ENCODE assay signal across 10 cellular contexts in the genomic region with DNA sequence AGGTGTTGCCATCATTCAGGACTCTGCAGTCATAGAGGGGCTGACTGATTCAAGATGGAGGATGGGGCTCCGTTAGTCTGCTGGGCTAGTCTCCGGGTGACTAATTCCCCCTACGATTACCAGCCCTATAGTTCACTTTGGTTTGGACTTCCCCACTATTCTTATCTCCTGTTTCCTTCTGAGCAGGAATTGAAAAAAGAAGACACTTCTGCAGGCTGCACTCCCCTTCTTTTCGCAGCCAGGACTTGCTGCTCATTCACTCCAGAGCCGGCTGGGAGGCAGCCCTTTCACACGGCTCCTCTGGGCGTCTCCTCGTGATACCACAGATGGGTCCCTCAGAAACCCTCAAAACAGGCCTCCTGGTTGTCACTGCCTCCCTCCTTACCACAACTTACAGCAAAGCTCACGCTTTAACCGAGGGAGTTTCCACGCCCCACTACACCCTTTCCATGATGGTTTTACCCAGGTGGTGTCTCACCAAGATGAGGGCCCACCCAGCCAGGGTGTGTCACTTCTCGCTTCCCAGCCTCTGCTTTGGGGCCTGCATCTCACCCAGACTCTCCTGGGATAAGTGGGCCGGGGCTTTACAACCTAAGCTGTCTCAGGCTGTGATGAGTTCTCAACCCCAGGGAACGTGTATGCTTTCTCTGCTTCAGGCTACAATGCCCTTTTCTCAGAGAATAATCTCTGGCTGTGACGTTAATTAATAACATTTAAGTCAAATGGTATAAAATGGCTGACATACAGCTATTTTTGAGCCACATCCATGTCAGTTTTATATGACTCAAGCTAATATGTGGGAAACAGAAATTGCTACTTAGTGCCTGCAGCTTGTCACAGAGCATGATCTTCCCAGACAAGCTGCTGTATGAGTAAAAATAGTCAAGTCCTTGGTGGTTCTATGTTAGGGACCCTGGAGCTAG. TPM values are rescaled to one million over a fixed set of nuclear protein-coding genes. Genes with fewer than 3 reads are reported as not detected.
DNase-seq lines count a peak whose midpoint lies in the region; ATAC-seq and TF ChIP-seq lines count a peak whose summit lies in the region.
"Had no signal": no experiment of that assay in that cellular context is flagged by ENCODE, and none has a peak within 500 bp of the region (broad histone marks: within the 10 kb centered on the region; RNA-seq: fewer than 3 reads in every experiment).

No MANE protein-coding gene starts in this region.

- H3K4me3 ChIP-seq in BLaER1, result no peak overlapping the region

- no peaks in the 10 kb centered on the region for H4K20me1 ChIP-seq in BLaER1

- H3K27ac ChIP-seq in BLaER1, result 0 out of 2 replicates have a peak overlapping the region, but pooled peaks have one; percentile 11
- H3K27ac ChIP-seq in substantia nigra (ENCODE audit: low read depth, low read length, poor library complexity, severe bottlenecking), result no peak overlapping the region
- H3K27ac ChIP-seq: foreskin keratinocyte had no signal

- peaks cover 4% of the 10 kb centered on the region for H3K9me3 Mint-ChIP-seq in activated T-helper 2 cell treated with anti-CD3 and anti-CD28 coated beads, Interferon-gamma antibody, Interleukin-2, Interleukin-4, amounts not matched to agents 10 μg/mL and 5 μg/mL and 100 μg/mL, durations not matched to agents 14 hours and 24 hours and 36 hours

- DNase-seq in T-helper 22 cell (ENCODE audit: low read depth) (peak; percentile 41), substantia nigra (lab: John Stamatoyannopoulos, UW) (no peak), left lobe of liver (ENCODE audit: low spot score) (no peak), ureter (ENCODE audit: low spot score) (no peak), GM10248 (ENCODE audit: extremely low spot score) (no peak)
- peak; percentile 74 for DNase-seq in activated T-helper 2 cell treated with anti-CD3 and anti-CD28 coated beads, Interferon-gamma antibody, Interleukin-2, Interleukin-4, amounts not matched to agents 10 μg/mL and 5 μg/mL and 100 μg/mL, durations not matched to agents 14 hours and 24 hours and 36 hours (ENCODE audit: low spot score)
- peak; percentile 55 to 71 (median 56) for DNase-seq in stimulated activated CD4-positive, alpha-beta T cell treated with anti-CD3 and anti-CD28 coated beads, Interleukin-12 subunit alpha, Interleukin-12 subunit beta, amount 100 ng/mL, for 48 hours (ENCODE audit: low read depth in 2 of 3, low spot score in 1 of 3)
- DNase-seq: foreskin keratinocyte, NCI-H345 had no signal

- ATAC-seq in left lobe of liver, result no peak
- ATAC-seq: foreskin keratinocyte had no signal

- H3K36me3 Mint-ChIP-seq in activated T-helper 2 cell treated with anti-CD3 and anti-CD28 coated beads, Interferon-gamma antibody, Interleukin-2, Interleukin-4, amounts not matched to agents 10 μg/mL and 5 μg/mL and 100 μg/mL, durations not matched to agents 14 hours and 24 hours and 36 hours (ENCODE audit: low read depth), result peaks cover 7% of the 10 kb centered on the region

- CTCF ChIA-PET in GM10248 (lab: Yijun Ruan, JAX), result interaction anchor here (0.9 to 16.7 kb wide), 6 partner anchors 12 to 141 kb away, joined by 4 to 250 read pairs (median 5); a partner anchor contains a TSS

- POLR2A ChIA-PET in GM10248 (lab: Yijun Ruan, JAX), result no interaction called here

- peak overlapping the region; percentile 72 for H3K4me2 ChIP-seq in BLaER1

- H3K27me3 ChIP-seq in BLaER1, result no peaks in the 10 kb centered on the region

- TF ChIP-seq CTCF in GM10248 (IDR thresholded peaks at IDR 0.05; ENCODE audit: control extremely low read depth, extremely low read depth, low read depth, missing control alignments), result no peak

- no peaks in the 10 kb centered on the region for H3K27me3 Mint-ChIP-seq in activated T-helper 2 cell treated with anti-CD3 and anti-CD28 coated beads, Interferon-gamma antibody, Interleukin-2, Interleukin-4, amounts not matched to agents 10 μg/mL and 5 μg/mL and 100 μg/mL, durations not matched to agents 14 hours and 24 hours and 36 hours (ENCODE audit: low read depth)

- H3K4me1 ChIP-seq in BLaER1, result peaks cover 31% of the 10 kb centered on the region
- H3K4me1 ChIP-seq: foreskin keratinocyte had no signal

- peak overlapping the region; percentile 97 for H3K27ac Mint-ChIP-seq in activated T-helper 2 cell treated with anti-CD3 and anti-CD28 coated beads, Interferon-gamma antibody, Interleukin-2, Interleukin-4, amounts not matched to agents 10 μg/mL and 5 μg/mL and 100 μg/mL, durations not matched to agents 14 hours and 24 hours and 36 hours

- peaks cover 52% of the 10 kb centered on the region for H3K4me1 Mint-ChIP-seq in activated T-helper 2 cell treated with anti-CD3 and anti-CD28 coated beads, Interferon-gamma antibody, Interleukin-2, Interleukin-4, amounts not matched to agents 10 μg/mL and 5 μg/mL and 100 μg/mL, durations not matched to agents 14 hours and 24 hours and 36 hours (ENCODE audit: low read depth)

- H3K9me3 ChIP-seq in BLaER1, result no peaks in the 10 kb centered on the region

- intact Hi-C loops in activated T-helper 2 cell treated with anti-CD3 and anti-CD28 coated beads, Interferon-gamma antibody, Interleukin-2, Interleukin-4, amounts not matched to agents 10 μg/mL and 5 μg/mL and 100 μg/mL, durations not matched to agents 14 hours and 24 hours and 36 hours (cut with micrococcal nuclease), result loop anchor here (1.0 to 5.0 kb wide), 4 partner anchors 13 to 93 kb away; a partner anchor contains a TSS

- H3K36me3 ChIP-seq in BLaER1, result no peaks in the 10 kb centered on the region

- peak overlapping the region; percentile 37 for H3K4me3 Mint-ChIP-seq in activated T-helper 2 cell treated with anti-CD3 and anti-CD28 coated beads, Interferon-gamma antibody, Interleukin-2, Interleukin-4, amounts not matched to agents 10 μg/mL and 5 μg/mL and 100 μg/mL, durations not matched to agents 14 hours and 24 hours and 36 hours (ENCODE audit: low read depth)

- H3K9ac ChIP-seq in BLaER1, result no peak overlapping the region

RNA-seq across cellular contexts. Expression of a gene that starts 11.9 kb away (rescaled TPM):
- 0.48 and 0.52 TPM in 2 replicates for total RNA-seq in activated T-helper 2 cell treated with anti-CD3 and anti-CD28 coated beads, Interferon-gamma antibody, Interleukin-2, Interleukin-4, amounts not matched to agents 10 μg/mL and 5 μg/mL and 100 μg/mL, durations not matched to agents 14 hours and 24 hours and 36 hours
- 0.43 TPM for total RNA-seq in left lobe of liver
- 1.5 TPM for total RNA-seq in ureter
- total RNA-seq: foreskin keratinocyte had no signal

Comparison
In these comparisons a context has a peak if more than half of its experiments do, and no peak if none do; other contexts are left out.
1. DNase-seq: peak in T-helper 22 cell (single experiment), activated T-helper 2 cell treated with anti-CD3 and anti-CD28 coated beads, Interferon-gamma antibody, Interleukin-2, Interleukin-4, amounts not matched to agents 10 μg/mL and 5 μg/mL and 100 μg/mL, durations not matched to agents 14 hours and 24 hours and 36 hours (single experiment) and stimulated activated CD4-positive, alpha-beta T cell treated with anti-CD3 and anti-CD28 coated beads, Interleukin-12 subunit alpha, Interleukin-12 subunit beta, amount 100 ng/mL, for 48 hours (3 of 3); none in substantia nigra (0 of 49), left lobe of liver (single experiment), ureter (single experiment) and GM10248 (single experiment).